In genomic region chr16:87855852-87856715, GRCh38 we compare ENCODE assay signal across 1 cellular context.
TF ChIP-seq lines count a peak whose summit lies in the region.

No MANE protein-coding gene starts in this region.

TF ChIP-seq in HepG2, 621 proteins besides CTCF, POLR2A, EP300 and RAD21 (continued from another document and continues in another):
- TF ChIP-seq HNF1A (IDR thresholded peaks at IDR 0.05; ENCODE audit: low read depth) (no peak), HNF1A (CRISPR knock-in tag; IDR thresholded peaks at IDR 0.05; ENCODE audit: borderline replicate concordance) (no peak), MTF1 (CRISPR knock-in tag; IDR thresholded peaks at IDR 0.05) (peak; percentile 44; the same call in 1 of the 2 replicates), ZMAT5 (CRISPR knock-in tag; IDR thresholded peaks at IDR 0.05; ENCODE audit: borderline replicate concordance, low read depth) (no peak), JUN (CRISPR knock-in tag; IDR thresholded peaks at IDR 0.05) (no peak), FOXJ3 (CRISPR knock-in tag; IDR thresholded peaks at IDR 0.05; ENCODE audit: borderline replicate concordance) (no peak), ZNF672 (CRISPR knock-in tag; IDR thresholded peaks at IDR 0.05) (no peak), ZNF614 (CRISPR knock-in tag; IDR thresholded peaks at IDR 0.05; ENCODE audit: borderline replicate concordance) (no peak), SIN3A (IDR thresholded peaks at IDR 0.05; ENCODE audit: borderline replicate concordance, low read depth, low read length) (no peak), ZNF644 (CRISPR knock-in tag; IDR thresholded peaks at IDR 0.05; ENCODE audit: low read depth) (no peak), ZBTB44 (CRISPR knock-in tag; IDR thresholded peaks at IDR 0.05) (no peak), RXRB (CRISPR knock-in tag; IDR thresholded peaks at IDR 0.05; ENCODE audit: borderline replicate concordance) (peak; percentile 73), ZNF337 (CRISPR knock-in tag; IDR thresholded peaks at IDR 0.05; ENCODE audit: borderline replicate concordance, low read depth) (no peak), ZBTB25 (CRISPR knock-in tag; IDR thresholded peaks at IDR 0.05) (no peak; the same call in 1 of the 2 replicates), DNMT3B (CRISPR knock-in tag; conservative IDR thresholded peaks at IDR 0.05) (no peak), KLF6 (CRISPR knock-in tag; IDR thresholded peaks at IDR 0.05) (no peak), ZKSCAN1 (IDR thresholded peaks at IDR 0.05; ENCODE audit: low read length) (no peak), PAX8 (CRISPR knock-in tag; IDR thresholded peaks at IDR 0.05; ENCODE audit: borderline replicate concordance) (no peak), TSC22D2 (CRISPR knock-in tag; IDR thresholded peaks at IDR 0.05; ENCODE audit: borderline replicate concordance) (no peak), ZNF292 (CRISPR knock-in tag; IDR thresholded peaks at IDR 0.05; ENCODE audit: borderline replicate concordance, low read depth) (peak; percentile 84), HDAC1 (CRISPR knock-in tag; IDR thresholded peaks at IDR 0.05) (peak; percentile 27; the same call in 1 of the 2 replicates), TCF12 (IDR thresholded peaks at IDR 0.05) (no peak), TCF12 (CRISPR knock-in tag; IDR thresholded peaks at IDR 0.05) (peak; percentile 83), ZNF816 (CRISPR knock-in tag; IDR thresholded peaks at IDR 0.05; ENCODE audit: borderline replicate concordance) (no peak), CREB3 (CRISPR knock-in tag; IDR thresholded peaks at IDR 0.05) (peak; percentile 82; the same call in 1 of the 2 replicates), ZNF563 (CRISPR knock-in tag; IDR thresholded peaks at IDR 0.05) (peak; percentile 21; the same call in 1 of the 2 replicates), ZNF879 (CRISPR knock-in tag; IDR thresholded peaks at IDR 0.05) (no peak), ZNF576 (CRISPR knock-in tag; IDR thresholded peaks at IDR 0.05) (no peak; the same call in 1 of the 2 replicates), CERS6 (CRISPR knock-in tag; IDR thresholded peaks at IDR 0.05) (no peak), GATAD2A (CRISPR knock-in tag; IDR thresholded peaks at IDR 0.05) (peak; percentile 84), PLRG1 (conservative IDR thresholded peaks at IDR 0.05) (no peak), POLR2G (IDR thresholded peaks at IDR 0.05; ENCODE audit: low read depth, low read length) (0 out of 2 replicates have a peak, but pooled peaks have one; percentile 23), MXI1 (IDR thresholded peaks at IDR 0.05; ENCODE audit: borderline replicate concordance, low read depth, low read length) (peak; percentile 73; the same call in 1 of the 3 replicates), HNRNPUL1 (IDR thresholded peaks at IDR 0.05; ENCODE audit: low read depth, low read length) (no peak), THAP9 (CRISPR knock-in tag; IDR thresholded peaks at IDR 0.05; ENCODE audit: borderline replicate concordance) (no peak), PATZ1 (CRISPR knock-in tag; IDR thresholded peaks at IDR 0.05) (peak; percentile 65), ZUFSP (CRISPR knock-in tag; IDR thresholded peaks at IDR 0.05; ENCODE audit: borderline replicate concordance) (no peak), MIER2 (CRISPR knock-in tag; IDR thresholded peaks at IDR 0.05) (no peak), SP1 (IDR thresholded peaks at IDR 0.05) (no peak), SP1 (CRISPR knock-in tag; IDR thresholded peaks at IDR 0.05) (no peak), MED8 (CRISPR knock-in tag; IDR thresholded peaks at IDR 0.05; ENCODE audit: insufficient replicate concordance) (no peak), ZNF431 (CRISPR knock-in tag; IDR thresholded peaks at IDR 0.05; ENCODE audit: borderline replicate concordance, low read depth) (no peak), SP4 (CRISPR knock-in tag; IDR thresholded peaks at IDR 0.05) (peak; percentile 50; the same call in 1 of the 2 replicates), ZSCAN30 (CRISPR knock-in tag; IDR thresholded peaks at IDR 0.05) (no peak), RBAK (CRISPR knock-in tag; IDR thresholded peaks at IDR 0.05) (no peak), SMAD3 (CRISPR knock-in tag; IDR thresholded peaks at IDR 0.05) (0 out of 2 replicates have a peak, but pooled peaks have one; percentile 53), ZFP37 (CRISPR knock-in tag; IDR thresholded peaks at IDR 0.05; ENCODE audit: borderline replicate concordance) (no peak), NFIB (CRISPR knock-in tag; IDR thresholded peaks at IDR 0.05; ENCODE audit: borderline replicate concordance) (no peak), ZNF709 (CRISPR knock-in tag; IDR thresholded peaks at IDR 0.05) (no peak), ZBTB3 (CRISPR knock-in tag; IDR thresholded peaks at IDR 0.05; ENCODE audit: borderline replicate concordance, low read depth) (no peak), TRIM24 (CRISPR knock-in tag; IDR thresholded peaks at IDR 0.05) (no peak), ZNF558 (CRISPR knock-in tag; IDR thresholded peaks at IDR 0.05; ENCODE audit: borderline replicate concordance) (no peak; the same call in 1 of the 2 replicates), TBP (CRISPR knock-in tag; IDR thresholded peaks at IDR 0.05) (no peak), ZNF737 (CRISPR knock-in tag; IDR thresholded peaks at IDR 0.05; ENCODE audit: borderline replicate concordance) (no peak), POLR2AphosphoS2 (IDR thresholded peaks at IDR 0.05; ENCODE audit: low read depth, low read length) (no peak), ZBTB42 (CRISPR knock-in tag; IDR thresholded peaks at IDR 0.05) (no peak), ZFP36L2 (CRISPR knock-in tag; IDR thresholded peaks at IDR 0.05) (no peak)
